9 cellular contexts compared by ENCODE assay signal in genomic region chr6:47135772-47136171, GRCh38.
A peak's percentile ranks its signal among the peaks of the same experiment; 100 is the strongest.
DNase-seq lines count a peak whose midpoint lies in the region; ATAC-seq and TF ChIP-seq lines count a peak whose summit lies in the region.
"Had no signal": no experiment of that assay in that cellular context is flagged by ENCODE, and none has a peak within 500 bp of the region (broad histone marks: within the 10 kb centered on the region; RNA-seq: fewer than 3 reads in every experiment).

No MANE protein-coding gene starts in this region.

- no peaks in the 10 kb centered on the region for H3K27me3 ChIP-seq in esophagus muscularis mucosa
- no peaks in the 10 kb centered on the region for H3K27me3 ChIP-seq in CD4-positive, alpha-beta T cell (ENCODE audit: control insufficient read depth, insufficient read depth, low read length)

- H3K27me3 Mint-ChIP-seq in activated T-helper 1 cell treated with anti-CD3 and anti-CD28 coated beads, Interleukin-12 subunit alpha, Interleukin-12 subunit beta, Interleukin-2, Interleukin-4 antibody, amounts not matched to agents 30 ng/mL and 10 ng/mL and 1 ng/mL, durations not matched to agents 14 hours and 24 hours and 36 hours (ENCODE audit: insufficient read depth), result peaks cover 4% of the 10 kb centered on the region
- peaks cover 10% of the 10 kb centered on the region for H3K27me3 Mint-ChIP-seq in CD4-positive, alpha-beta T cell

- peaks cover 16% of the 10 kb centered on the region for H3K4me1 Mint-ChIP-seq in activated T-helper 1 cell treated with anti-CD3 and anti-CD28 coated beads, Interleukin-12 subunit alpha, Interleukin-12 subunit beta, Interleukin-2, Interleukin-4 antibody, amounts not matched to agents 30 ng/mL and 10 ng/mL and 1 ng/mL, durations not matched to agents 14 hours and 24 hours and 36 hours (ENCODE audit: low read depth)
- no peaks in the 10 kb centered on the region for H3K4me1 Mint-ChIP-seq in CD4-positive, alpha-beta T cell (ENCODE audit: low read depth)

- intact Hi-C loops in esophagus muscularis mucosa (cut with DNase I), result no loop called here
- intact Hi-C loops in activated T-helper 1 cell treated with anti-CD3 and anti-CD28 coated beads, Interleukin-12 subunit alpha, Interleukin-12 subunit beta, Interleukin-2, Interleukin-4 antibody, amounts not matched to agents 30 ng/mL and 10 ng/mL and 1 ng/mL, durations not matched to agents 14 hours and 24 hours and 36 hours (cut with micrococcal nuclease), result no loop called here
- intact Hi-C loops in CD4-positive, alpha-beta T cell (cut with DNase I, micrococcal nuclease), result no loop called here

- H3K4me3 ChIP-seq in esophagus muscularis mucosa, result no peak overlapping the region

- DNase-seq in AG09319 (ENCODE audit: extremely low read depth, low read depth), result peak; percentile 62
- DNase-seq in kidney glomerular epithelial cell (lab: John Stamatoyannopoulos, UW), result peak; percentile 98
- DNase-seq in esophagus muscularis mucosa (ENCODE audit: extremely low spot score), result no peak
- no peak for DNase-seq in activated T-helper 1 cell treated with anti-CD3 and anti-CD28 coated beads, Interleukin-12 subunit alpha, Interleukin-12 subunit beta, Interleukin-2, Interleukin-4 antibody, amounts not matched to agents 30 ng/mL and 10 ng/mL and 1 ng/mL, durations not matched to agents 14 hours and 24 hours and 36 hours (ENCODE audit: low spot score)
- DNase-seq in CD4-positive, alpha-beta T cell, result no peak
- DNase-seq in ureter (ENCODE audit: low spot score), result no peak
- DNase-seq: activated naive CD8-positive, alpha-beta T cell treated with anti-CD3 and anti-CD28 coated beads, Interleukin-2, amount 10 ng/mL, durations not matched to agents 7 days and 5 days had no signal

- 17% methylated on average over 3 of the region's 3 CpGs for WGBS in esophagus muscularis mucosa

- TF ChIP-seq POLR2A in esophagus muscularis mucosa (IDR thresholded peaks at IDR 0.05; ENCODE audit: low read depth), result no peak

- no peak overlapping the region for H3K4me3 Mint-ChIP-seq in activated T-helper 1 cell treated with anti-CD3 and anti-CD28 coated beads, Interleukin-12 subunit alpha, Interleukin-12 subunit beta, Interleukin-2, Interleukin-4 antibody, amounts not matched to agents 30 ng/mL and 10 ng/mL and 1 ng/mL, durations not matched to agents 14 hours and 24 hours and 36 hours
- no peak overlapping the region for H3K4me3 Mint-ChIP-seq in CD4-positive, alpha-beta T cell
- H3K4me3 Mint-ChIP-seq: activated naive CD8-positive, alpha-beta T cell treated with anti-CD3 and anti-CD28 coated beads, Interleukin-2, amount 10 ng/mL, durations not matched to agents 7 days and 5 days had no signal

- H3K27ac Mint-ChIP-seq in activated T-helper 1 cell treated with anti-CD3 and anti-CD28 coated beads, Interleukin-12 subunit alpha, Interleukin-12 subunit beta, Interleukin-2, Interleukin-4 antibody, amounts not matched to agents 30 ng/mL and 10 ng/mL and 1 ng/mL, durations not matched to agents 14 hours and 24 hours and 36 hours, result no peak overlapping the region
- no peak overlapping the region for H3K27ac Mint-ChIP-seq in CD4-positive, alpha-beta T cell
- H3K27ac Mint-ChIP-seq: activated naive CD8-positive, alpha-beta T cell treated with anti-CD3 and anti-CD28 coated beads, Interleukin-2, amount 10 ng/mL, durations not matched to agents 7 days and 5 days had no signal

- H3K27ac ChIP-seq in VCaP (peak overlapping the region; percentile 16; the same call in 1 of the 2 replicates), esophagus muscularis mucosa (replicated peaks in 1 of 4) (peak overlapping the region in 1 of 4 donors; percentile 32)
- no peak overlapping the region for H3K27ac ChIP-seq in CD4-positive, alpha-beta T cell (ENCODE audit: low read depth, low read length)

- TF ChIP-seq CTCF in AG09319 (IDR thresholded peaks at IDR 0.05; ENCODE audit: low read depth, low read length) (no peak), VCaP (conservative IDR thresholded peaks at IDR 0.05) (no peak), esophagus muscularis mucosa (IDR thresholded peaks at IDR 0.05) (no peak)
- no peak for TF ChIP-seq CTCF in CD4-positive, alpha-beta T cell (IDR thresholded peaks at IDR 0.05)

- peaks cover 3% of the 10 kb centered on the region for H3K9me3 Mint-ChIP-seq in activated T-helper 1 cell treated with anti-CD3 and anti-CD28 coated beads, Interleukin-12 subunit alpha, Interleukin-12 subunit beta, Interleukin-2, Interleukin-4 antibody, amounts not matched to agents 30 ng/mL and 10 ng/mL and 1 ng/mL, durations not matched to agents 14 hours and 24 hours and 36 hours
- no peaks in the 10 kb centered on the region for H3K9me3 Mint-ChIP-seq in CD4-positive, alpha-beta T cell

- no peaks in the 10 kb centered on the region for H3K36me3 ChIP-seq in esophagus muscularis mucosa

- peaks cover 13 to 50% (median 39%) of the 10 kb centered on the region in 4 donors for H3K4me1 ChIP-seq in esophagus muscularis mucosa

- H3K36me3 Mint-ChIP-seq in activated T-helper 1 cell treated with anti-CD3 and anti-CD28 coated beads, Interleukin-12 subunit alpha, Interleukin-12 subunit beta, Interleukin-2, Interleukin-4 antibody, amounts not matched to agents 30 ng/mL and 10 ng/mL and 1 ng/mL, durations not matched to agents 14 hours and 24 hours and 36 hours (ENCODE audit: low read depth), result no peaks in the 10 kb centered on the region
- H3K36me3 Mint-ChIP-seq in CD4-positive, alpha-beta T cell (ENCODE audit: low read depth), result no peaks in the 10 kb centered on the region
- H3K36me3 Mint-ChIP-seq: activated naive CD8-positive, alpha-beta T cell treated with anti-CD3 and anti-CD28 coated beads, Interleukin-2, amount 10 ng/mL, durations not matched to agents 7 days and 5 days had no signal

- CTCF ChIA-PET in CD4-positive, alpha-beta T cell (lab: Charles Lee), result no interaction called here

- H3K9me3 ChIP-seq in esophagus muscularis mucosa, result no peaks in the 10 kb centered on the region
- H3K9me3 ChIP-seq in CD4-positive, alpha-beta T cell (ENCODE audit: control insufficient read depth, low read length), result no peaks in the 10 kb centered on the region

- peak; percentile 8; the same call in 1 of the 2 replicates for TF ChIP-seq RAD21 in Ishikawa (IDR thresholded peaks at IDR 0.05; ENCODE audit: low read depth)

- no peak for ATAC-seq in CD4-positive, alpha-beta T cell (ENCODE audit: poor library complexity)

- POLR2A ChIA-PET in CD4-positive, alpha-beta T cell (lab: Charles Lee), result no interaction called here

- peak; percentile 93 for TF ChIP-seq EP300 in Ishikawa (IDR thresholded peaks at IDR 0.05; ENCODE audit: borderline replicate concordance)
- no peak for TF ChIP-seq EP300 in esophagus muscularis mucosa (IDR thresholded peaks at IDR 0.05)

TF ChIP-seq in Ishikawa, 13 proteins besides CTCF, POLR2A, EP300 and RAD21:
- peak; percentile 94 for TF ChIP-seq NFIC (IDR thresholded peaks at IDR 0.05)
- peak; percentile 89 for TF ChIP-seq TCF12 (IDR thresholded peaks at IDR 0.05; ENCODE audit: low read depth)
- TF ChIP-seq REST (IDR thresholded peaks at IDR 0.05; ENCODE audit: low read depth), result no peak
- peak; percentile 96 for TF ChIP-seq CEBPB (IDR thresholded peaks at IDR 0.05)
- TF ChIP-seq EGR1 (IDR thresholded peaks at IDR 0.05), result no peak
- peak; percentile 85 for TF ChIP-seq FOXM1 (IDR thresholded peaks at IDR 0.05; ENCODE audit: borderline replicate concordance, low read depth)
- no peak for TF ChIP-seq CREB1 (IDR thresholded peaks at IDR 0.05; ENCODE audit: low read depth)
- no peak for TF ChIP-seq YY1 (IDR thresholded peaks at IDR 0.05; ENCODE audit: low read depth)
- TF ChIP-seq TAF1 (IDR thresholded peaks at IDR 0.05; ENCODE audit: low read depth), result no peak
- peak; percentile 85 for TF ChIP-seq TEAD4 (IDR thresholded peaks at IDR 0.05)
- TF ChIP-seq, protein P1, sequence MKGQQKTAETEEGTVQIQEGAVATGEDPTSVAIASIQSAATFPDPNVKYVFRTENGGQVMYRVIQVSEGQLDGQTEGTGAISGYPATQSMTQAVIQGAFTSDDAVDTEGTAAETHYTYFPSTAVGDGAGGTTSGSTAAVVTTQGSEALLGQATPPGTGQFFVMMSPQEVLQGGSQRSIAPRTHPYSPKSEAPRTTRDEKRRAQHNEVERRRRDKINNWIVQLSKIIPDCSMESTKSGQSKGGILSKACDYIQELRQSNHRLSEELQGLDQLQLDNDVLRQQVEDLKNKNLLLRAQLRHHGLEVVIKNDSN (IDR thresholded peaks at IDR 0.05), result no peak
- 0 out of 2 replicates have a peak, but pooled peaks have one; percentile 32 for TF ChIP-seq MAX (IDR thresholded peaks at IDR 0.05)
- TF ChIP-seq ZBTB7A (IDR thresholded peaks at IDR 0.05; ENCODE audit: low read depth), result no peak

Comparison
In these comparisons a context has a peak if more than half of its experiments do, and no peak if none do; other contexts are left out.
1. DNase-seq: peak in AG09319 (single experiment) and kidney glomerular epithelial cell (single experiment); none in esophagus muscularis mucosa (single experiment), activated T-helper 1 cell treated with anti-CD3 and anti-CD28 coated beads, Interleukin-12 subunit alpha, Interleukin-12 subunit beta, Interleukin-2, Interleukin-4 antibody, amounts not matched to agents 30 ng/mL and 10 ng/mL and 1 ng/mL, durations not matched to agents 14 hours and 24 hours and 36 hours (single experiment), CD4-positive, alpha-beta T cell (0 of 10) and ureter (single experiment).